Comparison of ENCODE assay signal across 8 cellular contexts in genomic region chr3:187616307-187616939, GRCh38. TPM values are rescaled to one million over a fixed set of nuclear protein-coding genes. Genes with fewer than 3 reads are reported as not detected.
A peak's percentile ranks its signal among the peaks of the same experiment; 100 is the strongest.
DNase-seq lines count a peak whose midpoint lies in the region; ATAC-seq and TF ChIP-seq lines count a peak whose summit lies in the region.

No MANE protein-coding gene starts in this region.

- CTCF ChIA-PET in activated B cell treated with CpG ODN at 0.5 μM for 24 hours (lab: Charles Lee) = interaction anchor here (0.6 to 4.8 kb wide), 9 partner anchors 16 to 1428 kb away, joined by 3 to 44 read pairs (median 3); no protein-coding TSS in a partner anchor

- peak; percentile 84 for ATAC-seq in HG02642 (IDR thresholded peaks at IDR 0.05; ENCODE audit: poor library complexity, unreplicated experiment)
- ATAC-seq in activated B cell treated with CpG ODN at 0.5 μM for 24 hours (ENCODE audit: low read depth) = peak; percentile 47
- ATAC-seq in stimulated activated effector memory CD8-positive, alpha-beta T cell treated with anti-CD3 and anti-CD28 coated beads, Interleukin-12 subunit alpha, Interleukin-12 subunit beta, amount 100 ng/mL, for 72 hours = peak; percentile 73

- H3K27me3 Mint-ChIP-seq in activated B cell treated with CpG ODN at 0.5 μM for 24 hours (peaks cover 12% of the 10 kb centered on the region), chondrocyte (ENCODE audit: low read depth) (peaks cover 4% of the 10 kb centered on the region)

- no peaks in the 10 kb centered on the region for H3K9me3 Mint-ChIP-seq in activated B cell treated with CpG ODN at 0.5 μM for 24 hours
- no peaks in the 10 kb centered on the region for H3K9me3 Mint-ChIP-seq in chondrocyte (ENCODE audit: low read depth)
- H3K9me3 Mint-ChIP-seq in stimulated activated effector memory CD8-positive, alpha-beta T cell treated with anti-CD3 and anti-CD28 coated beads, Interleukin-12 subunit alpha, Interleukin-12 subunit beta, amount 100 ng/mL, for 72 hours = no peaks in the 10 kb centered on the region

- intact Hi-C loops in activated B cell treated with CpG ODN at 0.5 μM for 24 hours (cut with micrococcal nuclease) = loop anchor here (1.0 to 5.0 kb wide), 5 partner anchors 63 to 1532 kb away; no protein-coding TSS in a partner anchor

- no peaks in the 10 kb centered on the region for H3K36me3 Mint-ChIP-seq in activated B cell treated with CpG ODN at 0.5 μM for 24 hours (ENCODE audit: low read depth)
- H3K36me3 Mint-ChIP-seq in chondrocyte (ENCODE audit: low read depth) = no peaks in the 10 kb centered on the region
- H3K36me3 Mint-ChIP-seq in stimulated activated effector memory CD8-positive, alpha-beta T cell treated with anti-CD3 and anti-CD28 coated beads, Interleukin-12 subunit alpha, Interleukin-12 subunit beta, amount 100 ng/mL, for 72 hours = no peaks in the 10 kb centered on the region

- DNase-seq in ELF-1 (ENCODE audit: low read depth, low spot score) (peak; percentile 72), NCI-H2107 treated with DMSO at 0.1 percent for 48 hours (lab: John Stamatoyannopoulos, UW; ENCODE audit: unreplicated experiment) (peak; percentile 71), activated B cell treated with CpG ODN at 0.5 μM for 24 hours (no peak), chondrocyte (ENCODE audit: low spot score) (no peak), lung microvascular endothelial cell (ENCODE audit: low read depth in 2 of 2) (peak; percentile 56 to 65), T1000 (lab: John Stamatoyannopoulos, UW) (no peak)
- peak; percentile 47 to 75 for DNase-seq in stimulated activated effector memory CD8-positive, alpha-beta T cell treated with anti-CD3 and anti-CD28 coated beads, Interleukin-12 subunit alpha, Interleukin-12 subunit beta, amount 100 ng/mL, for 72 hours (ENCODE audit: low spot score in 2 of 2)

- POLR2A ChIA-PET in activated B cell treated with CpG ODN at 0.5 μM for 24 hours (lab: Charles Lee) = no interaction called here

- H3K4me3 Mint-ChIP-seq in activated B cell treated with CpG ODN at 0.5 μM for 24 hours = no peak overlapping the region
- no peak overlapping the region for H3K4me3 Mint-ChIP-seq in chondrocyte (ENCODE audit: unreplicated experiment)
- H3K4me3 Mint-ChIP-seq in stimulated activated effector memory CD8-positive, alpha-beta T cell treated with anti-CD3 and anti-CD28 coated beads, Interleukin-12 subunit alpha, Interleukin-12 subunit beta, amount 100 ng/mL, for 72 hours = no peak overlapping the region

- H3K4me1 Mint-ChIP-seq in activated B cell treated with CpG ODN at 0.5 μM for 24 hours = no peaks in the 10 kb centered on the region
- H3K4me1 Mint-ChIP-seq in chondrocyte (ENCODE audit: low read depth) = peaks cover 2% of the 10 kb centered on the region
- H3K4me1 Mint-ChIP-seq in stimulated activated effector memory CD8-positive, alpha-beta T cell treated with anti-CD3 and anti-CD28 coated beads, Interleukin-12 subunit alpha, Interleukin-12 subunit beta, amount 100 ng/mL, for 72 hours = no peaks in the 10 kb centered on the region

- H3K27ac Mint-ChIP-seq in activated B cell treated with CpG ODN at 0.5 μM for 24 hours (no peak overlapping the region), chondrocyte (ENCODE audit: unreplicated experiment) (no peak overlapping the region)
- no peak overlapping the region for H3K27ac Mint-ChIP-seq in stimulated activated effector memory CD8-positive, alpha-beta T cell treated with anti-CD3 and anti-CD28 coated beads, Interleukin-12 subunit alpha, Interleukin-12 subunit beta, amount 100 ng/mL, for 72 hours

- TF ChIP-seq CTCF in activated B cell treated with CpG ODN at 0.5 μM for 24 hours (IDR thresholded peaks at IDR 0.05) (peak; percentile 26), chondrocyte (IDR thresholded peaks at IDR 0.05) (peak; percentile 81)

RNA-seq across cellular contexts. Expression of gene SST, which starts 53.8 kb away (rescaled TPM):
- total RNA-seq in activated B cell treated with CpG ODN at 0.5 μM for 24 hours (not detected in 2 replicates), chondrocyte (not detected in 3 replicates), lung microvascular endothelial cell (not detected in 2 replicates)

Comparison
In these comparisons a context has a peak if more than half of its experiments do, and no peak if none do; other contexts are left out.
1. DNase-seq: peak in ELF-1 (single experiment), NCI-H2107 treated with DMSO at 0.1 percent for 48 hours (single experiment), lung microvascular endothelial cell (2 of 2) and stimulated activated effector memory CD8-positive, alpha-beta T cell treated with anti-CD3 and anti-CD28 coated beads, Interleukin-12 subunit alpha, Interleukin-12 subunit beta, amount 100 ng/mL, for 72 hours (2 of 2); none in activated B cell treated with CpG ODN at 0.5 μM for 24 hours (single experiment), chondrocyte (single experiment) and T1000 (single experiment).
2. Peak in every context shown above with its lines, with median percentiles within 50 percentile points of each other: ATAC-seq.